In the genomic region with DNA sequence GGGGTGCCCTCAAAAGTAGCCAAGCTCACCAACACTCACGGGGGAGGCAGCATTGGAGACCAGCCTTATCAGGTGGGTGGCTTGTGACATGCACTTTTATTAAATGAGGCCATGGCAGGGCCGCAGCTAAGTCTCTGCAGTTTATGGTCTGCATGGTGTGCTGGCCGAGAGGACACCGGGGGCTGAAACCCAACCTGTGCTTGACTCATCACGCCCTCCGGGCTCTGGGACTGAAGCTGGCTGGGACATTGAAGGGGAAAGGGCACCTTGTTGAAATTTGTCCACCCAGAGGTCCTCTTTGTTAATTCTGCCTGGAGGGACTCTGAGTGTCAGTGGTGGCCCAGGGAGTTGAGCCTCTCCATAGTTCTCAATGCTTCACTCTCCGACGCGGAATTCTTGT, we compare ENCODE assay signal across 13 cellular contexts. TPM values are rescaled to one million over a fixed set of nuclear protein-coding genes. Genes with fewer than 3 reads are reported as not detected.
A peak's percentile ranks its signal among the peaks of the same experiment; 100 is the strongest.
DNase-seq lines count a peak whose midpoint lies in the region; ATAC-seq and TF ChIP-seq lines count a peak whose summit lies in the region.
"Had no signal": no experiment of that assay in that cellular context is flagged by ENCODE, and none has a peak within 500 bp of the region (broad histone marks: within the 10 kb centered on the region; RNA-seq: fewer than 3 reads in every experiment).

No MANE protein-coding gene starts in this region.

- no peak overlapping the region for H3K4me3 Mint-ChIP-seq in chondrocyte (ENCODE audit: unreplicated experiment)

- H3K79me2 ChIP-seq in ACC112 (ENCODE audit: control insufficient read depth, insufficient read depth, low read length, unreplicated experiment) (no peaks in the 10 kb centered on the region), KMS-11 (ENCODE audit: insufficient read depth, low read depth) (no peaks in the 10 kb centered on the region)

- H3K4me1 Mint-ChIP-seq in chondrocyte (ENCODE audit: low read depth) = peaks cover 17% of the 10 kb centered on the region

- H2AK5ac ChIP-seq in mesenchymal stem cell (ENCODE audit: low read length, severe bottlenecking) = no peak overlapping the region

- no peaks in the 10 kb centered on the region for H3K9me3 Mint-ChIP-seq in chondrocyte (ENCODE audit: low read depth)
- H3K9me3 Mint-ChIP-seq: mesothelial cell of epicardium had no signal

- no peak for DNase-seq in chondrocyte (ENCODE audit: low spot score)
- no peak for DNase-seq in mesenchymal stem cell
- DNase-seq in NCI-H2081 (lab: John Stamatoyannopoulos, UW) = no peak
- DNase-seq in SW480 (ENCODE audit: low spot score) = no peak
- DNase-seq: NK-92 treated with Interleukin-12 subunit alpha and Interleukin-12 subunit beta, amount 100 ng/mL, for 24 hours had no signal

- H3K4me1 ChIP-seq in ACC112 (ENCODE audit: control insufficient read depth, insufficient read depth, low read length, unreplicated experiment) (peaks cover 11% of the 10 kb centered on the region), KMS-11 (ENCODE audit: low read depth, poor library complexity, severe bottlenecking) (peaks cover 19% of the 10 kb centered on the region), mesenchymal stem cell (ENCODE audit: control insufficient read depth, insufficient read depth, low read depth, low read length) (peaks cover 2% of the 10 kb centered on the region)

- H2AFZ ChIP-seq in ACC112 (ENCODE audit: low read length, unreplicated experiment) = no peak overlapping the region
- peak overlapping the region; percentile 68; the same call in 1 of the 2 replicates for H2AFZ ChIP-seq in KMS-11 (ENCODE audit: low read depth)
- H2AFZ ChIP-seq in mesenchymal stem cell (ENCODE audit: low read depth, low read length) = no peak overlapping the region

- H3K27me3 ChIP-seq in ACC112 (ENCODE audit: insufficient read depth, low read length) (peaks cover 17% of the 10 kb centered on the region), KMS-11 (ENCODE audit: insufficient read depth, low read depth) (no peaks in the 10 kb centered on the region), mesenchymal stem cell (ENCODE audit: control insufficient read depth in 1 of 2, insufficient read depth in 1 of 2, low read length in 2 of 2) (peaks cover 28 to 37% of the 10 kb centered on the region in 2 experiments)
- H3K27me3 ChIP-seq: upper lobe of left lung had no signal

- H3K79me1 ChIP-seq in mesenchymal stem cell (replicated peaks; ENCODE audit: low read length, poor library complexity, severe bottlenecking) = no peaks in the 10 kb centered on the region

- H3K18ac ChIP-seq in mesenchymal stem cell (ENCODE audit: low read depth in 1 of 2, low read length in 2 of 2) = no peak overlapping the region

- TF ChIP-seq CTCF in KMS-11 (conservative IDR thresholded peaks at IDR 0.05; ENCODE audit: low read depth, low read length) = no peak
- no peak for TF ChIP-seq CTCF in chondrocyte (IDR thresholded peaks at IDR 0.05)

- peak overlapping the region in 1 of 2 experiments; percentile 69 for H2BK12ac ChIP-seq in mesenchymal stem cell (ENCODE audit: low read length in 2 of 2)

- 78% methylated on average over 9 of the region's 9 CpGs for WGBS in mesenchymal stem cell

- H3K9me3 ChIP-seq in mesenchymal stem cell (ENCODE audit: control insufficient read depth, low read length) = no peaks in the 10 kb centered on the region
- H3K9me3 ChIP-seq: upper lobe of left lung had no signal

- H3K27me3 Mint-ChIP-seq in chondrocyte (ENCODE audit: low read depth) = peaks cover 22% of the 10 kb centered on the region

- no peak overlapping the region for H2BK120ac ChIP-seq in mesenchymal stem cell (ENCODE audit: low read depth, low read length)

- no peak overlapping the region for H2BK5ac ChIP-seq in mesenchymal stem cell (ENCODE audit: low read depth, low read length, poor library complexity, severe bottlenecking)

- H3K27ac ChIP-seq in ACC112 (ENCODE audit: low read depth, low read length) = no peak overlapping the region
- no peak overlapping the region for H3K27ac ChIP-seq in KMS-11
- H3K27ac ChIP-seq in mesenchymal stem cell (ENCODE audit: low read length, poor library complexity, severe bottlenecking) = no peak overlapping the region
- H3K27ac ChIP-seq: WERI-Rb-1 had no signal

- H3K4me3 ChIP-seq in ACC112 (ENCODE audit: low read depth, low read length) (peak overlapping the region; percentile 55; the same call in 1 of the 2 replicates), KMS-11 (IDR thresholded peaks at IDR 0.05; ENCODE audit: insufficient read depth, low read depth, low read length) (peak overlapping the region; percentile 63), mesenchymal stem cell (ENCODE audit: insufficient read depth in 1 of 2, low read depth in 1 of 2, low read length in 2 of 2) (peak overlapping the region in 1 of 2 experiments; percentile 70)

- H3K14ac ChIP-seq in mesenchymal stem cell (ENCODE audit: low read length in 2 of 2) = no peak overlapping the region

- H3K36me3 ChIP-seq in ACC112 (ENCODE audit: insufficient read depth, low read length) (no peaks in the 10 kb centered on the region), KMS-11 (ENCODE audit: insufficient read depth) (no peaks in the 10 kb centered on the region), mesenchymal stem cell (ENCODE audit: control insufficient read depth in 1 of 2, insufficient read depth in 2 of 2, low read depth in 1 of 2, low read length in 2 of 2) (no peaks in the 10 kb centered on the region)
- H3K36me3 ChIP-seq: upper lobe of left lung, WERI-Rb-1 had no signal

- ATAC-seq in HG03469 (IDR thresholded peaks at IDR 0.05; ENCODE audit: unreplicated experiment) (no peak), HG03342 (IDR thresholded peaks at IDR 0.05; ENCODE audit: unreplicated experiment) (no peak)

- H3K9ac ChIP-seq in KMS-11 (no peak overlapping the region), mesenchymal stem cell (ENCODE audit: low read length) (peak overlapping the region; percentile 64)

- no peak overlapping the region for H2BK15ac ChIP-seq in mesenchymal stem cell (ENCODE audit: low read depth, poor library complexity, severe bottlenecking)

- H3K4me2 ChIP-seq in KMS-11 (peak overlapping the region; percentile 50; the same call in 1 of the 2 replicates), mesenchymal stem cell (ENCODE audit: low read length, poor library complexity, severe bottlenecking) (no peak overlapping the region)

- H3K23ac ChIP-seq in mesenchymal stem cell (ENCODE audit: low read length in 2 of 2) = peak overlapping the region in 1 of 2 experiments; percentile 57

- no peaks in the 10 kb centered on the region for H4K20me1 ChIP-seq in KMS-11 (ENCODE audit: insufficient read depth)

- peak overlapping the region; percentile 45 for H3K27ac Mint-ChIP-seq in chondrocyte (ENCODE audit: unreplicated experiment)

- H3K36me3 Mint-ChIP-seq in chondrocyte (ENCODE audit: low read depth) = peaks cover 2% of the 10 kb centered on the region
- H3K36me3 Mint-ChIP-seq: mesothelial cell of epicardium had no signal

- peak overlapping the region; percentile 20 for H4K8ac ChIP-seq in mesenchymal stem cell (ENCODE audit: low read length)

- no peak overlapping the region for H3K4ac ChIP-seq in mesenchymal stem cell (ENCODE audit: low read depth in 1 of 2, low read length in 2 of 2)

- H4K91ac ChIP-seq in mesenchymal stem cell (ENCODE audit: low read length) = peak overlapping the region; percentile 29

RNA-seq across cellular contexts. Expression of a gene that starts 17.7 kb away (rescaled TPM):
- not detected in 3 replicates for total RNA-seq in chondrocyte
- not detected for polyA plus RNA-seq in mesenchymal stem cell (2013, experiment 1 of 2)
- polyA plus RNA-seq in mesenchymal stem cell (2013, experiment 2 of 2) = not detected
- total RNA-seq: mesothelial cell of epicardium, posterior vena cava, upper lobe of left lung had no signal

RNA-seq across cellular contexts. Expression of a gene that starts 58.7 kb away (rescaled TPM):
- 16.2 to 20.5 TPM (median 17.5 TPM) in 3 replicates for total RNA-seq in chondrocyte
- 42.3 TPM for polyA plus RNA-seq in mesenchymal stem cell (2013, experiment 1 of 2)
- 40.8 TPM for polyA plus RNA-seq in mesenchymal stem cell (2013, experiment 2 of 2)
